In genomic region chr9:19203058-19203457, GRCh38 we compare ENCODE assay signal across 26 cellular contexts.
"Had no signal": no experiment of that assay in that cellular context is flagged by ENCODE, and none has a peak within 500 bp of the region (broad histone marks: within the 10 kb centered on the region; RNA-seq: fewer than 3 reads in every experiment).

No MANE protein-coding gene starts in this region.

- DNase-seq: activated B cell treated with CpG ODN at 0.5 μM for 24 hours; activated naive CD4-positive, alpha-beta T cell treated with Interleukin-2 at 50 U/mL for 16 hours; activated naive CD8-positive, alpha-beta T cell treated with anti-CD3 and anti-CD28 coated beads, Interleukin-2, amount 10 ng/mL, durations not matched to agents 7 days and 5 days; activated T-cell treated with anti-CD3 and anti-CD28 coated beads for 4 hours; activated T-cell treated with anti-CD3 and anti-CD28 coated beads, Interleukin-2, amount 50 U/mL, for 72 hours; brain microvascular endothelial cell; caudate nucleus; foreskin fibroblast; head of caudate nucleus; hypothalamus; immature natural killer cell; kidney; natural killer cell; stimulated activated CD4-positive, alpha-beta T cell treated with anti-CD3 and anti-CD28 coated beads, Interleukin-12 subunit alpha, Interleukin-12 subunit beta, amount 100 ng/mL, for 4 hours; stimulated activated CD4-positive, alpha-beta T cell treated with anti-CD3 and anti-CD28 coated beads, Interleukin-4, amount 100 ng/mL, for 24 hours; T-helper 17 cell; T1000; upper lobe of left lung had no signal

- H3K27me3 ChIP-seq: brain microvascular endothelial cell, neutrophil, upper lobe of left lung had no signal

- H3K9me3 Mint-ChIP-seq: activated B cell treated with CpG ODN at 0.5 μM for 24 hours; activated naive CD8-positive, alpha-beta T cell treated with anti-CD3 and anti-CD28 coated beads, Interleukin-2, amount 10 ng/mL, durations not matched to agents 7 days and 5 days; activated T-cell treated with anti-CD3 and anti-CD28 coated beads, Interleukin-2, amount 50 U/mL, for 72 hours; immature natural killer cell; natural killer cell; stimulated activated effector memory CD8-positive, alpha-beta T cell treated with anti-CD3 and anti-CD28 coated beads, Interleukin-12 subunit alpha, Interleukin-12 subunit beta, amount 100 ng/mL, for 72 hours; stimulated activated naive CD8-positive, alpha-beta T cell treated with anti-CD3 and anti-CD28 coated beads, Interleukin-15, Interleukin-2, amounts not matched to agents 100 ng/mL and 50 ng/mL, for 24 hours had no signal

- FAIRE-seq: astrocyte, kidney had no signal

- ATAC-seq: activated T-cell treated with anti-CD3 and anti-CD28 coated beads, Interleukin-2, amount 50 U/mL, for 72 hours; esophagus mucosa; natural killer cell; sciatic nerve; stimulated activated effector memory CD8-positive, alpha-beta T cell treated with anti-CD3 and anti-CD28 coated beads, Interleukin-12 subunit alpha, Interleukin-12 subunit beta, amount 100 ng/mL, for 72 hours; T-helper 17 cell had no signal

- H3K27ac ChIP-seq: brain microvascular endothelial cell, neutrophil, thoracic aorta, upper lobe of left lung had no signal

- H3K27ac Mint-ChIP-seq: activated B cell treated with CpG ODN at 0.5 μM for 24 hours; activated naive CD8-positive, alpha-beta T cell treated with anti-CD3 and anti-CD28 coated beads, Interleukin-2, amount 10 ng/mL, durations not matched to agents 7 days and 5 days; activated T-cell treated with anti-CD3 and anti-CD28 coated beads, Interleukin-2, amount 50 U/mL, for 72 hours; natural killer cell; stimulated activated effector memory CD8-positive, alpha-beta T cell treated with anti-CD3 and anti-CD28 coated beads, Interleukin-12 subunit alpha, Interleukin-12 subunit beta, amount 100 ng/mL, for 72 hours; stimulated activated naive CD8-positive, alpha-beta T cell treated with anti-CD3 and anti-CD28 coated beads, Interleukin-15, Interleukin-2, amounts not matched to agents 100 ng/mL and 50 ng/mL, for 24 hours; T-helper 17 cell had no signal

- H3K4me3 Mint-ChIP-seq: activated B cell treated with CpG ODN at 0.5 μM for 24 hours; activated naive CD8-positive, alpha-beta T cell treated with anti-CD3 and anti-CD28 coated beads, Interleukin-2, amount 10 ng/mL, durations not matched to agents 7 days and 5 days; activated T-cell treated with anti-CD3 and anti-CD28 coated beads, Interleukin-2, amount 50 U/mL, for 72 hours; immature natural killer cell; natural killer cell; stimulated activated effector memory CD8-positive, alpha-beta T cell treated with anti-CD3 and anti-CD28 coated beads, Interleukin-12 subunit alpha, Interleukin-12 subunit beta, amount 100 ng/mL, for 72 hours; stimulated activated naive CD8-positive, alpha-beta T cell treated with anti-CD3 and anti-CD28 coated beads, Interleukin-15, Interleukin-2, amounts not matched to agents 100 ng/mL and 50 ng/mL, for 24 hours; T-helper 17 cell had no signal

- H3K4me3 ChIP-seq: skin epidermis, thoracic aorta, upper lobe of left lung had no signal

- H3K36me3 ChIP-seq: brain microvascular endothelial cell, neutrophil, thoracic aorta, upper lobe of left lung had no signal

- H3K36me3 Mint-ChIP-seq: activated naive CD8-positive, alpha-beta T cell treated with anti-CD3 and anti-CD28 coated beads, Interleukin-2, amount 10 ng/mL, durations not matched to agents 7 days and 5 days; immature natural killer cell; natural killer cell; stimulated activated effector memory CD8-positive, alpha-beta T cell treated with anti-CD3 and anti-CD28 coated beads, Interleukin-12 subunit alpha, Interleukin-12 subunit beta, amount 100 ng/mL, for 72 hours had no signal

- H3K4me1 Mint-ChIP-seq: activated B cell treated with CpG ODN at 0.5 μM for 24 hours; immature natural killer cell; natural killer cell; stimulated activated effector memory CD8-positive, alpha-beta T cell treated with anti-CD3 and anti-CD28 coated beads, Interleukin-12 subunit alpha, Interleukin-12 subunit beta, amount 100 ng/mL, for 72 hours; T-helper 17 cell had no signal

- H3K27me3 Mint-ChIP-seq: activated B cell treated with CpG ODN at 0.5 μM for 24 hours; activated naive CD8-positive, alpha-beta T cell treated with anti-CD3 and anti-CD28 coated beads, Interleukin-2, amount 10 ng/mL, durations not matched to agents 7 days and 5 days; stimulated activated naive CD8-positive, alpha-beta T cell treated with anti-CD3 and anti-CD28 coated beads, Interleukin-15, Interleukin-2, amounts not matched to agents 100 ng/mL and 50 ng/mL, for 24 hours; T-helper 17 cell had no signal

- H3K9me3 ChIP-seq: neutrophil, thoracic aorta, upper lobe of left lung had no signal
